Comparison of ENCODE assay signal across 8 cellular contexts in genomic region chr17:81682565-81683207, GRCh38. TPM values are rescaled to one million over a fixed set of nuclear protein-coding genes. Genes with fewer than 3 reads are reported as not detected.
DNase-seq lines count a peak whose midpoint lies in the region; ATAC-seq, FAIRE-seq and TF ChIP-seq lines count a peak whose summit lies in the region.

No MANE protein-coding gene starts in this region.

- peak overlapping the region; percentile 80 for H3K27ac Mint-ChIP-seq in activated naive CD8-positive, alpha-beta T cell treated with anti-CD3 and anti-CD28 coated beads for 36 hours

- TF ChIP-seq CTCF in heart left ventricle (IDR thresholded peaks at IDR 0.05) (no peak), HepG2 (CRISPR knock-in tag; IDR thresholded peaks at IDR 0.05) (no peak), upper lobe of right lung (IDR thresholded peaks at IDR 0.05) (no peak)

- DNase-seq in heart left ventricle (no peak), left ventricle myocardium superior (no peak), HepG2 (ENCODE audit: low spot score) (no peak), upper lobe of right lung (no peak), foreskin melanocyte (no peak)
- DNase-seq in activated naive CD8-positive, alpha-beta T cell treated with anti-CD3 and anti-CD28 coated beads for 36 hours, result no peak
- no peak for DNase-seq in stimulated activated CD4-positive, alpha-beta T cell treated with anti-CD3 and anti-CD28 coated beads, Interleukin-4, amount 100 ng/mL, for 4 hours
- no peak for DNase-seq in stimulated activated naive CD4-positive, alpha-beta T cell treated with Interleukin-2 at 50 U/mL for 16 hours (lab: John Stamatoyannopoulos, UW)

- peak overlapping the region; percentile 94 for H3K9ac ChIP-seq in HepG2 (ENCODE audit: insufficient read depth, low read depth, low read length)

- intact Hi-C loops in heart left ventricle (cut with DNase I) (loop anchor here in 1 of 10 donors (2.0 kb wide), 1 partner anchor 16 kb away; the partner anchor contains the start of genes CCDC137 and OXLD1), left ventricle myocardium superior (cut with micrococcal nuclease) (no loop called here), HepG2 (cut with micrococcal nuclease; ENCODE audit: unreplicated experiment) (no loop called here), upper lobe of right lung (cut with DNase I) (no loop called here)

- CTCF ChIA-PET in HepG2 (lab: Yijun Ruan, JAX; ENCODE audit: low intra/inter-chr PET ratio, low total read pairs), result no interaction called here

- H3K4me3 Mint-ChIP-seq in activated naive CD8-positive, alpha-beta T cell treated with anti-CD3 and anti-CD28 coated beads for 36 hours, result peak overlapping the region; percentile 90

- H3K4me1 Mint-ChIP-seq in activated naive CD8-positive, alpha-beta T cell treated with anti-CD3 and anti-CD28 coated beads for 36 hours, result peaks cover 23% of the 10 kb centered on the region

- peak overlapping the region; percentile 90 for H3K4me2 ChIP-seq in HepG2 (ENCODE audit: low read depth, low read length)

- no peaks in the 10 kb centered on the region for H3K9me3 ChIP-seq in heart left ventricle
- H3K9me3 ChIP-seq in HepG2 (ENCODE audit: low read length), result no peaks in the 10 kb centered on the region
- H3K9me3 ChIP-seq in upper lobe of right lung, result no peaks in the 10 kb centered on the region

- H3K4me3 ChIP-seq in heart left ventricle (peak overlapping the region; percentile 85 to 100 (median 92)), HepG2 (replicated peaks in 1 of 3; ENCODE audit: insufficient read depth in 1 of 3, low read depth in 2 of 3, low read length in 3 of 3) (peak overlapping the region; percentile 94 to 99 (median 97)), upper lobe of right lung (peak overlapping the region; percentile 91)

- H3K36me3 Mint-ChIP-seq in activated naive CD8-positive, alpha-beta T cell treated with anti-CD3 and anti-CD28 coated beads for 36 hours, result peaks cover 18% of the 10 kb centered on the region

- peak overlapping the region in 9 of 12 donors; percentile 80 to 91 (median 85) for H3K27ac ChIP-seq in heart left ventricle
- H3K27ac ChIP-seq in HepG2 (ENCODE audit: extremely low read length, insufficient read depth, low read length), result peak overlapping the region; percentile 68
- peak overlapping the region; percentile 82 for H3K27ac ChIP-seq in upper lobe of right lung

- H4K20me1 ChIP-seq in HepG2 (ENCODE audit: insufficient read depth, low read length), result no peaks in the 10 kb centered on the region

- no peaks in the 10 kb centered on the region for H3K27me3 ChIP-seq in heart left ventricle
- no peaks in the 10 kb centered on the region; a peak in 1 of 5 replicates for H3K27me3 ChIP-seq in HepG2 (ENCODE audit: control insufficient read depth in 1 of 2, insufficient read depth in 2 of 2, low read length in 2 of 2)
- no peaks in the 10 kb centered on the region for H3K27me3 ChIP-seq in upper lobe of right lung

- POLR2A ChIA-PET in HepG2 (lab: Yijun Ruan, JAX), result interaction anchor here (0.5 to 4.5 kb wide), 15 partner anchors 10 to 1886 kb away, joined by 3 to 124 read pairs (median 10); partner anchors contain the start of genes CBX8, CCDC137, MCRIP1 and MRPL12

- no TSS peak for BruUV-seq in HepG2 (replicated peaks; lab: Mats Ljungman, UMichigan)

- H3K4me1 ChIP-seq in heart left ventricle, result peaks cover 5 to 45% (median 26%) of the 10 kb centered on the region in 12 donors
- peaks cover 43% of the 10 kb centered on the region for H3K4me1 ChIP-seq in HepG2 (ENCODE audit: insufficient read depth, low read length)
- peaks cover 27% of the 10 kb centered on the region for H3K4me1 ChIP-seq in upper lobe of right lung

- in situ Hi-C loops in HepG2 (cut with HindIII; ENCODE audit: extremely low pct_ligation_motif_present, low pct_unique_long_range_greater_than_20kb), result no loop called here

- TF ChIP-seq EP300 in HepG2 (IDR thresholded peaks at IDR 0.05; ENCODE audit: low read depth in 2 of 2, low read length in 2 of 2) (no peak), HepG2 (CRISPR knock-in tag; IDR thresholded peaks at IDR 0.05; ENCODE audit: borderline replicate concordance) (no peak)

- no peaks in the 10 kb centered on the region for H3K9me3 Mint-ChIP-seq in activated naive CD8-positive, alpha-beta T cell treated with anti-CD3 and anti-CD28 coated beads for 36 hours

- WGBS in heart left ventricle, 4 donors, result 34 to 40% (median 39%) methylated on average over 17 to 19 of the region's 19 CpGs
- WGBS in HepG2 (ENCODE audit: low lambda C conversion rate), result 20% methylated on average over 12 of the region's 19 CpGs

- peaks cover 35% of the 10 kb centered on the region for H3K79me2 ChIP-seq in HepG2 (ENCODE audit: insufficient read depth, low read length)

- H3K27me3 Mint-ChIP-seq in activated naive CD8-positive, alpha-beta T cell treated with anti-CD3 and anti-CD28 coated beads for 36 hours, result no peaks in the 10 kb centered on the region

- TF ChIP-seq RAD21 in HepG2 (CRISPR knock-in tag; IDR thresholded peaks at IDR 0.05), result no peak

- FAIRE-seq in HepG2 (lab: Jason Lieb, UNC), result no peak

- no peak overlapping the region for H2AFZ ChIP-seq in HepG2 (ENCODE audit: low read length)

- ATAC-seq in heart left ventricle (no peak), left ventricle myocardium superior (no peak), HepG2 (peak; percentile 1; the same call in 1 of the 3 replicates), upper lobe of right lung (no peak)

- TF ChIP-seq POLR2A in heart left ventricle (IDR thresholded peaks at IDR 0.05) (no peak), HepG2 (IDR thresholded peaks at IDR 0.05; ENCODE audit: insufficient read depth in 1 of 2, low read depth in 2 of 2, low read length in 2 of 2) (no peak)

- H3K36me3 ChIP-seq in heart left ventricle (peaks cover 0 to 43% (median 21%) of the 10 kb centered on the region in 9 donors), HepG2 (replicated peaks in 1 of 2; ENCODE audit: control insufficient read depth in 1 of 2, insufficient read depth in 2 of 2, low read length in 2 of 2) (peaks cover 16 to 25% of the 10 kb centered on the region in 2 experiments; a peak in 4 of 5 replicates), upper lobe of right lung (peaks cover 24% of the 10 kb centered on the region)

RNA-seq across cellular contexts. Expression of gene ARL16, which starts 0.9 kb away (rescaled TPM):
- total RNA-seq in heart left ventricle (10 to 100 TPM; 10.2 to 22.3 (median 13.3) TPM), left ventricle myocardium superior (12.0 TPM), HepG2 (2016; rRNA removed; fragmentation: Illumina TruSeq; extraction: Trizol) (18.8 and 20.8 TPM in 2 replicates), upper lobe of right lung (19.5 TPM)
- polyA plus RNA-seq in heart left ventricle (10 to 100 TPM; 22.4 to 23.6 TPM), HepG2 (2011; rRNA removed) (30.8 and 32.1 TPM in 2 replicates)
- 10 to 100 TPM; 17.9 to 19.2 TPM for total RNA-seq in activated naive CD8-positive, alpha-beta T cell treated with anti-CD3 and anti-CD28 coated beads for 36 hours
- 17.5 and 20.2 TPM in 2 replicates for total RNA-seq in HepG2 (2016; cell fraction: cytosol; rRNA removed; fragmentation: Illumina TruSeq; extraction: Trizol; ENCODE audit: low read depth)
- total RNA-seq in HepG2 (2016; cell fraction: insoluble cytoplasmic fraction; rRNA removed; fragmentation: Illumina TruSeq; extraction: Trizol), result 21.5 and 21.9 TPM in 2 replicates
- 24.3 and 26.3 TPM in 2 replicates for total RNA-seq in HepG2 (2016; cell fraction: membrane; rRNA removed; fragmentation: Illumina TruSeq; extraction: Trizol)
- 10.5 and 14.3 TPM in 2 replicates for total RNA-seq in HepG2 (2016; cell fraction: nucleus; rRNA removed; fragmentation: Illumina TruSeq; extraction: Trizol)
- 30.7 and 36.8 TPM in 2 replicates for polyA plus RNA-seq in HepG2 (2011; cell fraction: cytosol; rRNA removed)
- 21.1 and 26.0 TPM in 2 replicates for polyA plus RNA-seq in HepG2 (2011; cell fraction: nucleus; rRNA removed)
- 16.3 and 19.8 TPM in 2 replicates for polyA plus RNA-seq in HepG2 (2012)
- polyA plus RNA-seq in HepG2 (2016; cell fraction: cytosol; fragmentation: Illumina TruSeq; extraction: Trizol; ENCODE audit: low read depth), result 22.8 and 26.9 TPM in 2 replicates
- 25.4 and 25.5 TPM in 2 replicates for polyA plus RNA-seq in HepG2 (2016; cell fraction: insoluble cytoplasmic fraction; fragmentation: Illumina TruSeq; extraction: Trizol; ENCODE audit: low read depth)
- polyA plus RNA-seq in HepG2 (2016; cell fraction: membrane; fragmentation: Illumina TruSeq; extraction: Trizol; ENCODE audit: low read depth), result 24.7 and 30.0 TPM in 2 replicates
- 41.6 and 53.5 TPM in 2 replicates for polyA plus RNA-seq in HepG2 (2016; cell fraction: nucleus; fragmentation: Illumina TruSeq; extraction: Trizol; ENCODE audit: insufficient read depth, low read depth)
- 17.2 and 24.1 TPM in 2 replicates for polyA minus RNA-seq in HepG2 (2011; rRNA and poly(A)+ RNA removed; ENCODE audit: low replicate concordance)
- 4.7 and 5.4 TPM in 2 replicates for polyA minus RNA-seq in HepG2 (2011; cell fraction: cytosol; rRNA and poly(A)+ RNA removed)
- 10.7 and 14.5 TPM in 2 replicates for polyA minus RNA-seq in HepG2 (2011; cell fraction: nucleus; rRNA and poly(A)+ RNA removed)

RNA-seq across cellular contexts. Expression of gene HGS, which starts 1.1 kb away (rescaled TPM):
- total RNA-seq in heart left ventricle (10 to 100 TPM; 37.4 to 90.8 (median 40.3) TPM), left ventricle myocardium superior (42.1 TPM), HepG2 (2016; rRNA removed; fragmentation: Illumina TruSeq; extraction: Trizol) (54.1 and 73.3 TPM in 2 replicates), upper lobe of right lung (88.3 TPM)
- polyA plus RNA-seq in heart left ventricle (10 to 100 TPM; 53.8 to 81.4 TPM), HepG2 (2011; rRNA removed) (78.1 and 85.3 TPM in 2 replicates)
- total RNA-seq in activated naive CD8-positive, alpha-beta T cell treated with anti-CD3 and anti-CD28 coated beads for 36 hours, result 100 to 1,000 TPM in 1 of 2 experiments, 10 to 100 TPM in 1; 99.3 to 107 TPM
- 23.7 and 25.3 TPM in 2 replicates for total RNA-seq in HepG2 (2016; cell fraction: cytosol; rRNA removed; fragmentation: Illumina TruSeq; extraction: Trizol; ENCODE audit: low read depth)
- total RNA-seq in HepG2 (2016; cell fraction: insoluble cytoplasmic fraction; rRNA removed; fragmentation: Illumina TruSeq; extraction: Trizol), result 46.3 and 75.5 TPM in 2 replicates
- total RNA-seq in HepG2 (2016; cell fraction: membrane; rRNA removed; fragmentation: Illumina TruSeq; extraction: Trizol), result 26.2 and 27.2 TPM in 2 replicates
- 61.6 and 70.3 TPM in 2 replicates for total RNA-seq in HepG2 (2016; cell fraction: nucleus; rRNA removed; fragmentation: Illumina TruSeq; extraction: Trizol)
- polyA plus RNA-seq in HepG2 (2011; cell fraction: cytosol; rRNA removed), result 23.0 and 37.1 TPM in 2 replicates
- polyA plus RNA-seq in HepG2 (2011; cell fraction: nucleus; rRNA removed), result 599 and 842 TPM in 2 replicates
- 50.3 and 58.5 TPM in 2 replicates for polyA plus RNA-seq in HepG2 (2012)
- polyA plus RNA-seq in HepG2 (2016; cell fraction: cytosol; fragmentation: Illumina TruSeq; extraction: Trizol; ENCODE audit: low read depth), result 10.3 and 14.6 TPM in 2 replicates
- 49.0 and 65.5 TPM in 2 replicates for polyA plus RNA-seq in HepG2 (2016; cell fraction: insoluble cytoplasmic fraction; fragmentation: Illumina TruSeq; extraction: Trizol; ENCODE audit: low read depth)
- polyA plus RNA-seq in HepG2 (2016; cell fraction: membrane; fragmentation: Illumina TruSeq; extraction: Trizol; ENCODE audit: low read depth), result 20.0 and 26.0 TPM in 2 replicates
- 239 and 240 TPM in 2 replicates for polyA plus RNA-seq in HepG2 (2016; cell fraction: nucleus; fragmentation: Illumina TruSeq; extraction: Trizol; ENCODE audit: insufficient read depth, low read depth)
- polyA minus RNA-seq in HepG2 (2011; rRNA and poly(A)+ RNA removed; ENCODE audit: low replicate concordance), result 124 and 132 TPM in 2 replicates
- 22.8 and 27.9 TPM in 2 replicates for polyA minus RNA-seq in HepG2 (2011; cell fraction: cytosol; rRNA and poly(A)+ RNA removed)
- 76.9 and 79.1 TPM in 2 replicates for polyA minus RNA-seq in HepG2 (2011; cell fraction: nucleus; rRNA and poly(A)+ RNA removed)

RNA-seq across cellular contexts. Expression of gene CCDC137, which starts 16.1 kb away (rescaled TPM):
- total RNA-seq in heart left ventricle (10 to 100 TPM in 1 of 9 donors, 1 to 10 TPM in 8; 3.5 to 10.1 (median 6.3) TPM), left ventricle myocardium superior (6.2 TPM), HepG2 (2016; rRNA removed; fragmentation: Illumina TruSeq; extraction: Trizol) (34.4 and 39.1 TPM in 2 replicates), upper lobe of right lung (13.7 TPM)
- polyA plus RNA-seq in heart left ventricle (10 to 100 TPM in 1 of 2 donors, 1 to 10 TPM in 1; 8.2 to 20.0 TPM), HepG2 (2011; rRNA removed) (14.6 and 14.7 TPM in 2 replicates)
- total RNA-seq in activated naive CD8-positive, alpha-beta T cell treated with anti-CD3 and anti-CD28 coated beads for 36 hours, result 10 to 100 TPM; 54.8 to 63.3 TPM
- total RNA-seq in HepG2 (2016; cell fraction: cytosol; rRNA removed; fragmentation: Illumina TruSeq; extraction: Trizol; ENCODE audit: low read depth), result 10.7 and 10.8 TPM in 2 replicates
- total RNA-seq in HepG2 (2016; cell fraction: insoluble cytoplasmic fraction; rRNA removed; fragmentation: Illumina TruSeq; extraction: Trizol), result 31.3 and 40.3 TPM in 2 replicates
- total RNA-seq in HepG2 (2016; cell fraction: membrane; rRNA removed; fragmentation: Illumina TruSeq; extraction: Trizol), result 16.9 and 19.0 TPM in 2 replicates
- 20.9 and 21.8 TPM in 2 replicates for total RNA-seq in HepG2 (2016; cell fraction: nucleus; rRNA removed; fragmentation: Illumina TruSeq; extraction: Trizol)
- polyA plus RNA-seq in HepG2 (2011; cell fraction: cytosol; rRNA removed), result 10.9 and 12.3 TPM in 2 replicates
- 18.8 and 20.1 TPM in 2 replicates for polyA plus RNA-seq in HepG2 (2011; cell fraction: nucleus; rRNA removed)
- polyA plus RNA-seq in HepG2 (2012), result 15.7 and 20.6 TPM in 2 replicates
- polyA plus RNA-seq in HepG2 (2016; cell fraction: cytosol; fragmentation: Illumina TruSeq; extraction: Trizol; ENCODE audit: low read depth), result 6.0 and 6.1 TPM in 2 replicates
- 43.6 and 43.8 TPM in 2 replicates for polyA plus RNA-seq in HepG2 (2016; cell fraction: insoluble cytoplasmic fraction; fragmentation: Illumina TruSeq; extraction: Trizol; ENCODE audit: low read depth)
- polyA plus RNA-seq in HepG2 (2016; cell fraction: membrane; fragmentation: Illumina TruSeq; extraction: Trizol; ENCODE audit: low read depth), result 11.4 and 11.7 TPM in 2 replicates
- polyA plus RNA-seq in HepG2 (2016; cell fraction: nucleus; fragmentation: Illumina TruSeq; extraction: Trizol; ENCODE audit: insufficient read depth, low read depth), result 75.0 and 87.7 TPM in 2 replicates
- polyA minus RNA-seq in HepG2 (2011; rRNA and poly(A)+ RNA removed; ENCODE audit: low replicate concordance), result 4.1 and 5.1 TPM in 2 replicates
- polyA minus RNA-seq in HepG2 (2011; cell fraction: cytosol; rRNA and poly(A)+ RNA removed), result 5.1 and 5.5 TPM in 2 replicates
- 7.0 and 8.8 TPM in 2 replicates for polyA minus RNA-seq in HepG2 (2011; cell fraction: nucleus; rRNA and poly(A)+ RNA removed)

RNA-seq across cellular contexts. Expression of gene OXLD1, which starts 16.3 kb away (rescaled TPM):
- 10 to 100 TPM; 16.9 to 28.8 (median 21.7) TPM for total RNA-seq in heart left ventricle
- polyA plus RNA-seq in heart left ventricle, result 10 to 100 TPM; 27.0 to 42.9 TPM
- total RNA-seq in left ventricle myocardium superior, result 12.4 TPM
- 10 to 100 TPM; 53.0 to 56.1 TPM for total RNA-seq in activated naive CD8-positive, alpha-beta T cell treated with anti-CD3 and anti-CD28 coated beads for 36 hours
- 34.9 and 37.5 TPM in 2 replicates for total RNA-seq in HepG2 (2016; rRNA removed; fragmentation: Illumina TruSeq; extraction: Trizol)
- 18.3 and 27.5 TPM in 2 replicates for total RNA-seq in HepG2 (2016; cell fraction: cytosol; rRNA removed; fragmentation: Illumina TruSeq; extraction: Trizol; ENCODE audit: low read depth)
- total RNA-seq in HepG2 (2016; cell fraction: insoluble cytoplasmic fraction; rRNA removed; fragmentation: Illumina TruSeq; extraction: Trizol), result 34.8 and 36.8 TPM in 2 replicates
- 37.8 and 42.1 TPM in 2 replicates for total RNA-seq in HepG2 (2016; cell fraction: membrane; rRNA removed; fragmentation: Illumina TruSeq; extraction: Trizol)
- 25.0 and 26.4 TPM in 2 replicates for total RNA-seq in HepG2 (2016; cell fraction: nucleus; rRNA removed; fragmentation: Illumina TruSeq; extraction: Trizol)
- 27.1 and 40.3 TPM in 2 replicates for polyA plus RNA-seq in HepG2 (2011; rRNA removed)
- 26.2 and 44.6 TPM in 2 replicates for polyA plus RNA-seq in HepG2 (2011; cell fraction: cytosol; rRNA removed)
- polyA plus RNA-seq in HepG2 (2011; cell fraction: nucleus; rRNA removed), result 114 and 127 TPM in 2 replicates
- polyA plus RNA-seq in HepG2 (2012), result 19.0 and 25.6 TPM in 2 replicates
- 14.5 and 20.0 TPM in 2 replicates for polyA plus RNA-seq in HepG2 (2016; cell fraction: cytosol; fragmentation: Illumina TruSeq; extraction: Trizol; ENCODE audit: low read depth)
- polyA plus RNA-seq in HepG2 (2016; cell fraction: insoluble cytoplasmic fraction; fragmentation: Illumina TruSeq; extraction: Trizol; ENCODE audit: low read depth), result 24.5 and 26.4 TPM in 2 replicates
- 21.9 and 27.2 TPM in 2 replicates for polyA plus RNA-seq in HepG2 (2016; cell fraction: membrane; fragmentation: Illumina TruSeq; extraction: Trizol; ENCODE audit: low read depth)
- polyA plus RNA-seq in HepG2 (2016; cell fraction: nucleus; fragmentation: Illumina TruSeq; extraction: Trizol; ENCODE audit: insufficient read depth, low read depth), result 40.3 and 44.2 TPM in 2 replicates
- polyA minus RNA-seq in HepG2 (2011; rRNA and poly(A)+ RNA removed; ENCODE audit: low replicate concordance), result 10.9 and 18.2 TPM in 2 replicates
- polyA minus RNA-seq in HepG2 (2011; cell fraction: cytosol; rRNA and poly(A)+ RNA removed), result 5.9 and 9.5 TPM in 2 replicates
- 11.2 and 15.5 TPM in 2 replicates for polyA minus RNA-seq in HepG2 (2011; cell fraction: nucleus; rRNA and poly(A)+ RNA removed)
- total RNA-seq in upper lobe of right lung, result 26.7 TPM

RNA-seq across cellular contexts. Expression of gene MRPL12, which starts 20.5 kb away (rescaled TPM):
- total RNA-seq in heart left ventricle (100 to 1,000 TPM in 8 of 9 donors, 10 to 100 TPM in 1; 98.8 to 182 (median 133) TPM), left ventricle myocardium superior (184 TPM), HepG2 (2016; rRNA removed; fragmentation: Illumina TruSeq; extraction: Trizol) (39.1 and 72.5 TPM in 2 replicates), upper lobe of right lung (40.3 TPM)
- polyA plus RNA-seq in heart left ventricle (100 to 1,000 TPM; 343 to 525 TPM), HepG2 (2011; rRNA removed) (94.1 and 112 TPM in 2 replicates)
- 100 to 1,000 TPM; 211 to 227 TPM for total RNA-seq in activated naive CD8-positive, alpha-beta T cell treated with anti-CD3 and anti-CD28 coated beads for 36 hours
- 76.8 and 84.3 TPM in 2 replicates for total RNA-seq in HepG2 (2016; cell fraction: cytosol; rRNA removed; fragmentation: Illumina TruSeq; extraction: Trizol; ENCODE audit: low read depth)
- 47.2 and 70.7 TPM in 2 replicates for total RNA-seq in HepG2 (2016; cell fraction: insoluble cytoplasmic fraction; rRNA removed; fragmentation: Illumina TruSeq; extraction: Trizol)
- 95.6 and 107 TPM in 2 replicates for total RNA-seq in HepG2 (2016; cell fraction: membrane; rRNA removed; fragmentation: Illumina TruSeq; extraction: Trizol)
- 26.8 and 29.8 TPM in 2 replicates for total RNA-seq in HepG2 (2016; cell fraction: nucleus; rRNA removed; fragmentation: Illumina TruSeq; extraction: Trizol)
- 137 and 215 TPM in 2 replicates for polyA plus RNA-seq in HepG2 (2011; cell fraction: cytosol; rRNA removed)
- polyA plus RNA-seq in HepG2 (2011; cell fraction: nucleus; rRNA removed), result 94.6 and 96.1 TPM in 2 replicates
- 83.0 and 86.6 TPM in 2 replicates for polyA plus RNA-seq in HepG2 (2012)
- 367 and 487 TPM in 2 replicates for polyA plus RNA-seq in HepG2 (2016; cell fraction: cytosol; fragmentation: Illumina TruSeq; extraction: Trizol; ENCODE audit: low read depth)
- polyA plus RNA-seq in HepG2 (2016; cell fraction: insoluble cytoplasmic fraction; fragmentation: Illumina TruSeq; extraction: Trizol; ENCODE audit: low read depth), result 281 and 289 TPM in 2 replicates
- 273 and 345 TPM in 2 replicates for polyA plus RNA-seq in HepG2 (2016; cell fraction: membrane; fragmentation: Illumina TruSeq; extraction: Trizol; ENCODE audit: low read depth)
- polyA plus RNA-seq in HepG2 (2016; cell fraction: nucleus; fragmentation: Illumina TruSeq; extraction: Trizol; ENCODE audit: insufficient read depth, low read depth), result 148 and 167 TPM in 2 replicates
- polyA minus RNA-seq in HepG2 (2011; rRNA and poly(A)+ RNA removed; ENCODE audit: low replicate concordance), result 58.6 and 62.0 TPM in 2 replicates
- 34.6 and 36.8 TPM in 2 replicates for polyA minus RNA-seq in HepG2 (2011; cell fraction: cytosol; rRNA and poly(A)+ RNA removed)
- polyA minus RNA-seq in HepG2 (2011; cell fraction: nucleus; rRNA and poly(A)+ RNA removed), result 24.0 and 29.4 TPM in 2 replicates
